ENCODE assay signal across 15 cellular contexts in the genomic region with DNA sequence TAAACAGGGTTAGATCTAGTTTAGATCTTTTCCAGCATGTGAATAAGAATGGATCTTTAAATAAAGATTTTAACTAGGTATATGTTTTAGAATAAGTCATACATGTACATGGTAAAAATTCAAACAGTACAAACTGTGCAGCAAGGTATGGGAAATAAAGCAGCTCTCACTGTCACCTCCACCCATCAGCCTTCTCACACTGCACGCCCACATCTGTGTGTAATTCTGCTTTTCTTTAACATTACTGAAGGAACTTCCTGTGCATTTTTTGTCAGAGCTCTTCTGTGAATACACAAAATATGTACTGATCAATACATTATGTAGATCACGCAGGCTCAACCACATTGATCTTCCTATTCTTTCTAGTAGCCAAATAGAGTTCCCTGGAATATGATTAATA. TPM values are rescaled to one million over a fixed set of nuclear protein-coding genes. Genes with fewer than 3 reads are reported as not detected.
DNase-seq lines count a peak whose midpoint lies in the region; ATAC-seq and TF ChIP-seq lines count a peak whose summit lies in the region.
"Had no signal": no experiment of that assay in that cellular context is flagged by ENCODE, and none has a peak within 500 bp of the region (broad histone marks: within the 10 kb centered on the region; RNA-seq: fewer than 3 reads in every experiment).

No MANE protein-coding gene starts in this region.

- H3K9me3 ChIP-seq in Karpas-422 (ENCODE audit: low read length): no peaks in the 10 kb centered on the region
- H3K9me3 ChIP-seq in hepatocyte (ENCODE audit: low read depth): no peaks in the 10 kb centered on the region
- H3K9me3 ChIP-seq: suprapubic skin had no signal

- H3K4me3 Mint-ChIP-seq in activated naive CD4-positive, alpha-beta T cell treated with anti-CD3 and anti-CD28 coated beads for 36 hours: peak overlapping the region; percentile 36
- peak overlapping the region; percentile 64 to 79 for H3K4me3 Mint-ChIP-seq in stimulated activated naive CD8-positive, alpha-beta T cell treated with anti-CD3 and anti-CD28 coated beads, Interleukin-15, amount 100 ng/mL, for 72 hours
- H3K4me3 Mint-ChIP-seq: endodermal cell had no signal

- no peak overlapping the region for H3K4me3 ChIP-seq in Karpas-422 (ENCODE audit: low read length)
- no peak overlapping the region for H3K4me3 ChIP-seq in hepatocyte
- H3K4me3 ChIP-seq: lung, SK-N-MC, suprapubic skin had no signal

- no peak for TF ChIP-seq CTCF in hepatocyte (IDR thresholded peaks at IDR 0.05; ENCODE audit: poor library complexity)

- H3K36me3 ChIP-seq in Karpas-422 (ENCODE audit: insufficient read depth, low read length): peaks cover 15% of the 10 kb centered on the region; the same call in 1 of the 2 replicates
- H3K36me3 ChIP-seq in hepatocyte (replicated peaks; ENCODE audit: insufficient read depth, low read depth): no peaks in the 10 kb centered on the region

- peaks cover 29% of the 10 kb centered on the region for H3K36me3 Mint-ChIP-seq in activated naive CD4-positive, alpha-beta T cell treated with anti-CD3 and anti-CD28 coated beads for 36 hours (ENCODE audit: low read depth)
- peaks cover 7 to 55% of the 10 kb centered on the region in 2 donors for H3K36me3 Mint-ChIP-seq in activated naive CD4-positive, alpha-beta T cell treated with anti-CD3 and anti-CD28 coated beads, Interleukin-2, amount 50 U/mL, for 72 hours

- no peak overlapping the region for H3K9ac ChIP-seq in Karpas-422 (ENCODE audit: low read length)

- no peak overlapping the region for H3K27ac ChIP-seq in Karpas-422 (ENCODE audit: low read length)
- no peak overlapping the region for H3K27ac ChIP-seq in hepatocyte
- H3K27ac ChIP-seq: SK-N-MC, suprapubic skin had no signal

- H3K4me2 ChIP-seq in Karpas-422 (ENCODE audit: low read depth, low read length, poor library complexity, severe bottlenecking) (peak overlapping the region; percentile 87), hepatocyte (no peak overlapping the region)

- peaks cover 24% of the 10 kb centered on the region; the same call in 1 of the 2 replicates for H4K20me1 ChIP-seq in Karpas-422 (ENCODE audit: insufficient read depth, low read depth, low read length)
- H4K20me1 ChIP-seq in hepatocyte (ENCODE audit: insufficient read depth, poor library complexity, severe bottlenecking): no peaks in the 10 kb centered on the region

- H3K79me2 ChIP-seq in Karpas-422 (ENCODE audit: low read length) (peaks cover 80% of the 10 kb centered on the region), hepatocyte (peaks cover 61% of the 10 kb centered on the region)

- peak; percentile 52 for DNase-seq in activated naive CD4-positive, alpha-beta T cell treated with anti-CD3 and anti-CD28 coated beads for 36 hours
- no peak for DNase-seq in activated naive CD4-positive, alpha-beta T cell treated with anti-CD3 and anti-CD28 coated beads, Interleukin-2, amount 50 U/mL, for 16 hours
- DNase-seq in Karpas-422 (no peak), HuH-7.5 (ENCODE audit: low spot score) (no peak), C1 segment of cervical spinal cord (lab: John Stamatoyannopoulos, UW) (no peak), hepatocyte (ENCODE audit: low spot score) (no peak)
- no peak for DNase-seq in activated naive CD4-positive, alpha-beta T cell treated with anti-CD3 and anti-CD28 coated beads, Interleukin-2, amount 50 U/mL, for 72 hours (ENCODE audit: low spot score in 2 of 2)
- no peak for DNase-seq in stimulated activated naive CD8-positive, alpha-beta T cell treated with anti-CD3 and anti-CD28 coated beads, Interleukin-15, amount 100 ng/mL, for 72 hours
- DNase-seq: activated CD4-positive, CD25-positive, alpha-beta regulatory T cell treated with anti-CD3 and anti-CD28 coated beads, Interleukin-2, amount 50 U/mL, for 72 hours; endodermal cell; foreskin fibroblast; NCI-H1417 had no signal

- H3K4me1 ChIP-seq in Karpas-422 (ENCODE audit: low read length) (peaks cover 50% of the 10 kb centered on the region), hepatocyte (ENCODE audit: insufficient read depth) (peaks cover 16% of the 10 kb centered on the region)

- CTCF ChIA-PET in activated naive CD4-positive, alpha-beta T cell treated with anti-CD3 and anti-CD28 coated beads for 36 hours (lab: Charles Lee): interaction anchor here (1.0 to 8.5 kb wide), 3 partner anchors 10 to 31 kb away, joined by 3 to 68 read pairs (median 5); no protein-coding TSS in a partner anchor

- no peaks in the 10 kb centered on the region for H3K27me3 ChIP-seq in Karpas-422 (ENCODE audit: low read length)
- H3K27me3 ChIP-seq in hepatocyte: no peaks in the 10 kb centered on the region
- H3K27me3 ChIP-seq: suprapubic skin had no signal

- H3K4me1 Mint-ChIP-seq in activated naive CD4-positive, alpha-beta T cell treated with anti-CD3 and anti-CD28 coated beads for 36 hours (ENCODE audit: low read depth): peaks cover 70% of the 10 kb centered on the region
- peaks cover 69% of the 10 kb centered on the region for H3K4me1 Mint-ChIP-seq in stimulated activated naive CD8-positive, alpha-beta T cell treated with anti-CD3 and anti-CD28 coated beads, Interleukin-15, amount 100 ng/mL, for 72 hours

- intact Hi-C loops in activated naive CD4-positive, alpha-beta T cell treated with anti-CD3 and anti-CD28 coated beads for 36 hours (cut with micrococcal nuclease): loop anchor here (1.0 to 5.0 kb wide), 8 partner anchors 9 to 1379 kb away; a partner anchor contains a TSS

- no peaks in the 10 kb centered on the region for H3K27me3 Mint-ChIP-seq in activated naive CD4-positive, alpha-beta T cell treated with anti-CD3 and anti-CD28 coated beads for 36 hours (ENCODE audit: low read depth)
- no peaks in the 10 kb centered on the region for H3K27me3 Mint-ChIP-seq in stimulated activated naive CD8-positive, alpha-beta T cell treated with anti-CD3 and anti-CD28 coated beads, Interleukin-15, amount 100 ng/mL, for 72 hours

- H3K9me2 ChIP-seq in Karpas-422 (replicated peaks; ENCODE audit: insufficient read depth, low read length) (no peaks in the 10 kb centered on the region), hepatocyte (replicated peaks; ENCODE audit: insufficient read depth) (no peaks in the 10 kb centered on the region)

- 80% methylated on average over 2 of the region's 2 CpGs for WGBS in hepatocyte (ENCODE audit: low lambda C conversion rate, missing lambda C conversion rate)

- no peak for ATAC-seq in activated naive CD4-positive, alpha-beta T cell treated with anti-CD3 and anti-CD28 coated beads, Interleukin-2, amount 50 U/mL, for 72 hours
- ATAC-seq in stimulated activated naive CD8-positive, alpha-beta T cell treated with anti-CD3 and anti-CD28 coated beads, Interleukin-15, amount 100 ng/mL, for 72 hours: no peak

- H3K27ac Mint-ChIP-seq in activated naive CD4-positive, alpha-beta T cell treated with anti-CD3 and anti-CD28 coated beads for 36 hours: peak overlapping the region; percentile 42
- H3K27ac Mint-ChIP-seq in activated naive CD4-positive, alpha-beta T cell treated with anti-CD3 and anti-CD28 coated beads, Interleukin-2, amount 50 U/mL, for 72 hours: peak overlapping the region; percentile 63 to 72
- H3K27ac Mint-ChIP-seq in stimulated activated naive CD8-positive, alpha-beta T cell treated with anti-CD3 and anti-CD28 coated beads, Interleukin-15, amount 100 ng/mL, for 72 hours: no peak overlapping the region
- H3K27ac Mint-ChIP-seq: endodermal cell had no signal

- no peak overlapping the region for H2AFZ ChIP-seq in Karpas-422 (ENCODE audit: low read length)
- H2AFZ ChIP-seq in hepatocyte: no peak overlapping the region

- H3K9me3 Mint-ChIP-seq in activated naive CD4-positive, alpha-beta T cell treated with anti-CD3 and anti-CD28 coated beads for 36 hours: no peaks in the 10 kb centered on the region
- no peaks in the 10 kb centered on the region for H3K9me3 Mint-ChIP-seq in activated naive CD4-positive, alpha-beta T cell treated with anti-CD3 and anti-CD28 coated beads, Interleukin-2, amount 50 U/mL, for 72 hours
- H3K9me3 Mint-ChIP-seq in stimulated activated naive CD8-positive, alpha-beta T cell treated with anti-CD3 and anti-CD28 coated beads, Interleukin-15, amount 100 ng/mL, for 72 hours: no peaks in the 10 kb centered on the region
- H3K9me3 Mint-ChIP-seq: endodermal cell had no signal

RNA-seq across cellular contexts. Expression of a gene that starts 3.4 kb away (rescaled TPM):
- 10 to 100 TPM; 37.0 to 39.8 TPM for total RNA-seq in activated naive CD4-positive, alpha-beta T cell treated with anti-CD3 and anti-CD28 coated beads for 36 hours
- total RNA-seq in Karpas-422 (2014; rRNA removed; shearing (Covaris generic); ENCODE audit: low replicate concordance): 28.5 and 114 TPM in 2 replicates
- total RNA-seq in activated naive CD4-positive, alpha-beta T cell treated with anti-CD3 and anti-CD28 coated beads, Interleukin-2, amount 50 U/mL, for 72 hours: 10 to 100 TPM; 40.4 to 74.3 TPM
- 24.4 and 27.7 TPM in 2 replicates for total RNA-seq in hepatocyte
- 14.6 and 17.1 TPM in 2 replicates for polyA plus RNA-seq in hepatocyte

Comparison
In these comparisons a context has a peak if more than half of its experiments do, and no peak if none do; other contexts are left out.
1. H3K27ac Mint-ChIP-seq: peak in activated naive CD4-positive, alpha-beta T cell treated with anti-CD3 and anti-CD28 coated beads for 36 hours (single experiment) and activated naive CD4-positive, alpha-beta T cell treated with anti-CD3 and anti-CD28 coated beads, Interleukin-2, amount 50 U/mL, for 72 hours (2 of 2); none in stimulated activated naive CD8-positive, alpha-beta T cell treated with anti-CD3 and anti-CD28 coated beads, Interleukin-15, amount 100 ng/mL, for 72 hours (0 of 2).